8 cellular contexts compared by ENCODE assay signal in the genomic region with DNA sequence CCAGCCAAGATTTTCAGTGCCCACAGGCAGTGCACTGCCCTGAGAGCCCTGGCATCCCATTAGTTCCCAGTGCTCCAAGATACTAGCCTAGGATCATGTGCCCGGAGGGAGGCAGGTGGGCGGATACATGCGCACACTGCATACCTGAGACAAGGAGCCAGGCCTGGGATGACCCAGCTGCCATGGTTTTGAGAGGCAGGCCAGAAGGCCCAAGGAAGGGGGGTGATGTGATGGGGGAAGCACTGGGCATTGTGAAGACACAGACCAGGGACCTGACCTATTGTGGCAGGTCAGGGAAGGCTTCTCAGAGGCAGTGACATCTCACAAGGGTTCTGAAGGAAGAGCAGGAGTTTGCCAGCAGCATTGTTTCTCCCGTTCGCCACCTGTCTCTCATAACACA. TPM values are rescaled to one million over a fixed set of nuclear protein-coding genes. Genes with fewer than 3 reads are reported as not detected.
DNase-seq lines count a peak whose midpoint lies in the region; ATAC-seq and TF ChIP-seq lines count a peak whose summit lies in the region.

No MANE protein-coding gene starts in this region.

- H3K4me3 ChIP-seq in iPS-20b (ENCODE audit: low read length): peak overlapping the region; percentile 24; the same call in 1 of the 2 replicates

- H3K27ac Mint-ChIP-seq in T-helper 1 cell treated with Interleukin-12 subunit alpha and Interleukin-12 subunit beta and Interleukin-4 antibody, amounts not matched to agents 30 μg/mL and 1 μg/mL, for 36 hours: peak overlapping the region; percentile 97
- peak overlapping the region; percentile 90 for H3K27ac Mint-ChIP-seq in activated T-cell treated with anti-CD3 and anti-CD28 coated beads, Interleukin-2, amount 50 U/mL, for 72 hours
- no peak overlapping the region for H3K27ac Mint-ChIP-seq in progenitor cell of endocrine pancreas

- peak overlapping the region; percentile 50 for H3K27ac ChIP-seq in iPS-20b (ENCODE audit: low read length)
- H3K27ac ChIP-seq in substantia nigra (ENCODE audit: low read depth, low read length, poor library complexity, severe bottlenecking): peak overlapping the region; percentile 18

- peaks cover 30% of the 10 kb centered on the region for H3K4me1 ChIP-seq in iPS-20b (ENCODE audit: insufficient read depth, low read length)

- H3K9me3 ChIP-seq in iPS-20b (ENCODE audit: insufficient read depth, low read depth, low read length): no peaks in the 10 kb centered on the region

- H3K4me3 Mint-ChIP-seq in T-helper 1 cell treated with Interleukin-12 subunit alpha and Interleukin-12 subunit beta and Interleukin-4 antibody, amounts not matched to agents 30 μg/mL and 1 μg/mL, for 36 hours: peak overlapping the region; percentile 99
- peak overlapping the region; percentile 85 to 91 for H3K4me3 Mint-ChIP-seq in activated T-cell treated with anti-CD3 and anti-CD28 coated beads, Interleukin-2, amount 50 U/mL, for 72 hours
- no peak overlapping the region for H3K4me3 Mint-ChIP-seq in progenitor cell of endocrine pancreas (ENCODE audit: low read depth)

- ATAC-seq in activated T-cell treated with anti-CD3 and anti-CD28 coated beads, Interleukin-2, amount 50 U/mL, for 72 hours (replicated peaks in 1 of 2): no peak
- no peak for ATAC-seq in esophagus mucosa

- H3K27me3 Mint-ChIP-seq in T-helper 1 cell treated with Interleukin-12 subunit alpha and Interleukin-12 subunit beta and Interleukin-4 antibody, amounts not matched to agents 30 μg/mL and 1 μg/mL, for 36 hours (ENCODE audit: low read depth): no peaks in the 10 kb centered on the region
- H3K27me3 Mint-ChIP-seq in activated T-cell treated with anti-CD3 and anti-CD28 coated beads, Interleukin-2, amount 50 U/mL, for 72 hours (ENCODE audit: low read depth): no peaks in the 10 kb centered on the region
- H3K27me3 Mint-ChIP-seq in progenitor cell of endocrine pancreas: peaks cover 12% of the 10 kb centered on the region

- no peak for TF ChIP-seq CTCF in progenitor cell of endocrine pancreas (IDR thresholded peaks at IDR 0.05; ENCODE audit: unreplicated experiment)

- peaks cover 61% of the 10 kb centered on the region for H3K36me3 ChIP-seq in iPS-20b (ENCODE audit: insufficient read depth, low read depth, low read length)

- H3K9me3 Mint-ChIP-seq in T-helper 1 cell treated with Interleukin-12 subunit alpha and Interleukin-12 subunit beta and Interleukin-4 antibody, amounts not matched to agents 30 μg/mL and 1 μg/mL, for 36 hours: no peaks in the 10 kb centered on the region
- H3K9me3 Mint-ChIP-seq in activated T-cell treated with anti-CD3 and anti-CD28 coated beads, Interleukin-2, amount 50 U/mL, for 72 hours: no peaks in the 10 kb centered on the region
- no peaks in the 10 kb centered on the region for H3K9me3 Mint-ChIP-seq in progenitor cell of endocrine pancreas (ENCODE audit: low read depth)

- peaks cover 16% of the 10 kb centered on the region for H3K27me3 ChIP-seq in iPS-20b (ENCODE audit: insufficient read depth, low read length)

- peaks cover 34% of the 10 kb centered on the region for H3K4me1 Mint-ChIP-seq in T-helper 1 cell treated with Interleukin-12 subunit alpha and Interleukin-12 subunit beta and Interleukin-4 antibody, amounts not matched to agents 30 μg/mL and 1 μg/mL, for 36 hours (ENCODE audit: low read depth)
- peaks cover 60% of the 10 kb centered on the region for H3K4me1 Mint-ChIP-seq in activated T-cell treated with anti-CD3 and anti-CD28 coated beads, Interleukin-2, amount 50 U/mL, for 72 hours (ENCODE audit: low read depth)
- H3K4me1 Mint-ChIP-seq in progenitor cell of endocrine pancreas (ENCODE audit: low read depth): peaks cover 11% of the 10 kb centered on the region

- H3K36me3 Mint-ChIP-seq in T-helper 1 cell treated with Interleukin-12 subunit alpha and Interleukin-12 subunit beta and Interleukin-4 antibody, amounts not matched to agents 30 μg/mL and 1 μg/mL, for 36 hours (ENCODE audit: low read depth): peaks cover 75% of the 10 kb centered on the region
- H3K36me3 Mint-ChIP-seq in activated T-cell treated with anti-CD3 and anti-CD28 coated beads, Interleukin-2, amount 50 U/mL, for 72 hours (ENCODE audit: insufficient read depth in 2 of 2): peaks cover 32 to 34% of the 10 kb centered on the region in 2 donors
- H3K36me3 Mint-ChIP-seq in progenitor cell of endocrine pancreas (ENCODE audit: insufficient read depth): peaks cover 6% of the 10 kb centered on the region

- peak overlapping the region; percentile 71; the same call in 1 of the 2 replicates for H3K9ac ChIP-seq in iPS-20b (ENCODE audit: low read depth, low read length)

- no peak for DNase-seq in T-helper 1 cell
- peak; percentile 17 to 26 for DNase-seq in activated T-cell treated with anti-CD3 and anti-CD28 coated beads, Interleukin-2, amount 50 U/mL, for 72 hours
- peak in 1 of 49 donors; percentile 26 for DNase-seq in substantia nigra (lab: John Stamatoyannopoulos, UW)
- DNase-seq in progenitor cell of endocrine pancreas (ENCODE audit: low spot score, unreplicated experiment): no peak
- no peak for DNase-seq in GOT3 (lab: John Stamatoyannopoulos, UW)

RNA-seq across cellular contexts. Expression of a gene that starts 3.6 kb away (rescaled TPM):
- total RNA-seq in activated T-cell treated with anti-CD3 and anti-CD28 coated beads, Interleukin-2, amount 50 U/mL, for 72 hours: 10 to 100 TPM; 33.5 to 46.1 TPM
- total RNA-seq in esophagus mucosa (43.6 TPM), progenitor cell of endocrine pancreas (3.0 TPM in 2 replicates)

RNA-seq across cellular contexts. Expression of a gene that starts 36.6 kb away (rescaled TPM):
- 100 to 1,000 TPM; 105 to 108 TPM for total RNA-seq in activated T-cell treated with anti-CD3 and anti-CD28 coated beads, Interleukin-2, amount 50 U/mL, for 72 hours
- total RNA-seq in esophagus mucosa: 32.7 TPM
- total RNA-seq in progenitor cell of endocrine pancreas: 78.2 and 83.1 TPM in 2 replicates

Comparison
In these comparisons a context has a peak if more than half of its experiments do, and no peak if none do; other contexts are left out.
1. DNase-seq: peak in activated T-cell treated with anti-CD3 and anti-CD28 coated beads, Interleukin-2, amount 50 U/mL, for 72 hours (2 of 2); none in T-helper 1 cell (0 of 5), progenitor cell of endocrine pancreas (single experiment) and GOT3 (single experiment).